Comparison of ENCODE assay signal across 10 cellular contexts in the genomic region with DNA sequence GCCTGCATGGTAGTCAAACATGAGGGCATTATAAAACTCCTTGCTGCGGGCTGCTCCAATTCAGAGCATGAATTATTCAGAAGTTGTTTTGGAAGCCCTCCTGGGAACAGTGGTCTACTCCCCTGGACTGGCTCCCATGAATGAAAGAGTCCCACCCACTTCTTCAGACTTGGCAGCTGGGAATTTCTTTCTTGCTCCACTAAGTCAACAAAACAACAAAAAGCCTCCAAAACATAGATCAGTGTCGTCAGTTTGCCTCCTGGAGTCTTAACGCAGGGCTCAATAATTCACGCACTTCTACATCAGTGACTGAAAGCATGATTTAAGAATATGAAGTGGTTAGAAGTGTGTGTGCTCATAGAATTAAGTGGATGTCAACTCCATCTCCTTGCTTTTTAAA. TPM values are rescaled to one million over a fixed set of nuclear protein-coding genes. Genes with fewer than 3 reads are reported as not detected.
DNase-seq lines count a peak whose midpoint lies in the region; ATAC-seq lines count a peak whose summit lies in the region.
"Had no signal": no experiment of that assay in that cellular context is flagged by ENCODE, and none has a peak within 500 bp of the region (broad histone marks: within the 10 kb centered on the region; RNA-seq: fewer than 3 reads in every experiment).

No MANE protein-coding gene starts in this region.

- DNase-seq in DMS153 (lab: John Stamatoyannopoulos, UW) (peak; percentile 49), DMS153 treated with DMSO at 0.1 percent for 48 hours (lab: John Stamatoyannopoulos, UW; ENCODE audit: unreplicated experiment) (no peak), NCI-H69 (lab: John Stamatoyannopoulos, UW) (peak; percentile 78), fibroblast of peridontal ligament (ENCODE audit: extremely low read depth) (peak; percentile 57), 8988T (no peak), NOMO-1 (lab: John Stamatoyannopoulos, UW; ENCODE audit: unreplicated experiment in 2 of 2) (no peak)
- DNase-seq: erythroblast had no signal

- H3K4me1 ChIP-seq in skeletal muscle satellite cell (ENCODE audit: control insufficient read depth, insufficient read depth, low read length): peaks cover 62% of the 10 kb centered on the region

- peak overlapping the region; percentile 55 for H3K9ac ChIP-seq in skeletal muscle satellite cell (ENCODE audit: low read depth, low read length)

- no peaks in the 10 kb centered on the region for H3K27me3 ChIP-seq in skeletal muscle satellite cell (ENCODE audit: control insufficient read depth, insufficient read depth, low read length)

- peak overlapping the region; percentile 60 for H3K4me2 ChIP-seq in skeletal muscle satellite cell (ENCODE audit: low read length)

- H3K36me3 ChIP-seq in skeletal muscle satellite cell (ENCODE audit: insufficient read depth, low read length): no peaks in the 10 kb centered on the region

- no peak overlapping the region for H3K4me3 ChIP-seq in skeletal muscle satellite cell (ENCODE audit: low read length)
- H3K4me3 ChIP-seq: GM12878 had no signal

- ATAC-seq in HG02610 (IDR thresholded peaks at IDR 0.05; ENCODE audit: unreplicated experiment): no peak
- ATAC-seq: GM12878 had no signal

- H3K9me3 ChIP-seq in skeletal muscle satellite cell (replicated peaks; ENCODE audit: low read length): no peaks in the 10 kb centered on the region

RNA-seq across cellular contexts. Expression of a gene that starts 37.9 kb away (rescaled TPM):
- 5.9 and 12.2 TPM in 2 replicates for total RNA-seq in skeletal muscle satellite cell (2012; rRNA removed)

Comparison
In these comparisons a context has a peak if more than half of its experiments do, and no peak if none do; other contexts are left out.
1. DNase-seq: peak in DMS153 (single experiment), NCI-H69 (single experiment) and fibroblast of peridontal ligament (single experiment); none in DMS153 treated with DMSO at 0.1 percent for 48 hours (single experiment), 8988T (single experiment) and NOMO-1 (0 of 2).